In genomic region chr5:146410272-146410671, GRCh38 we compare ENCODE assay signal across 1 cellular context.
TF ChIP-seq lines count a peak whose summit lies in the region.

No MANE protein-coding gene starts in this region.

TF ChIP-seq in GM23338, 12 proteins besides CTCF, POLR2A, EP300 and RAD21 (continued from another document):
- TF ChIP-seq ZNF462 (CRISPR knock-in tag; IDR thresholded peaks at IDR 0.05), result no peak
- TF ChIP-seq ZNF114 (CRISPR knock-in tag; IDR thresholded peaks at IDR 0.05), result no peak
- TF ChIP-seq JUNB (IDR thresholded peaks at IDR 0.05; ENCODE audit: unreplicated experiment), result no peak
TF ChIP-seq in GM23338: peak in this region for 0.
